Comparison of ENCODE assay signal across 25 cellular contexts in genomic region chr1:115606305-115606704, GRCh38. TPM values are rescaled to one million over a fixed set of nuclear protein-coding genes. Genes with fewer than 3 reads are reported as not detected.
A peak's percentile ranks its signal among the peaks of the same experiment; 100 is the strongest.
DNase-seq lines count a peak whose midpoint lies in the region; ATAC-seq, FAIRE-seq and TF ChIP-seq lines count a peak whose summit lies in the region.
"Had no signal": no experiment of that assay in that cellular context is flagged by ENCODE, and none has a peak within 500 bp of the region (broad histone marks: within the 10 kb centered on the region; RNA-seq: fewer than 3 reads in every experiment).

No MANE protein-coding gene starts in this region.

- H3K9me3 ChIP-seq in breast epithelium (peaks cover 0 to 4% of the 10 kb centered on the region in 2 donors), HepG2 (ENCODE audit: low read length) (no peaks in the 10 kb centered on the region)
- H3K9me3 ChIP-seq: A549, BE2C, HAP-1 had no signal

- TF ChIP-seq EP300 in HepG2 (IDR thresholded peaks at IDR 0.05; ENCODE audit: low read depth in 2 of 2, low read length in 2 of 2), result no peak
- no peak for TF ChIP-seq EP300 in HepG2 (CRISPR knock-in tag; IDR thresholded peaks at IDR 0.05; ENCODE audit: borderline replicate concordance)

- H3K36me3 ChIP-seq in breast epithelium (no peaks in the 10 kb centered on the region), bronchial epithelial cell (ENCODE audit: control insufficient read depth, insufficient read depth, low read length) (no peaks in the 10 kb centered on the region), HepG2 (replicated peaks in 1 of 2; ENCODE audit: control insufficient read depth in 1 of 2, insufficient read depth in 2 of 2, low read length in 2 of 2) (no peaks in the 10 kb centered on the region)
- H3K36me3 ChIP-seq: BE2C; BLaER1 treated with 17β-estradiol and CSF1 and Interleukin-3, amounts not matched to agents 10 nM and 100 nM; HAP-1 had no signal

- intact Hi-C loops in MCF 10A (cut with micrococcal nuclease) (no loop called here), breast epithelium (cut with DNase I; ENCODE audit: low total_unique reads) (no loop called here), HepG2 (cut with micrococcal nuclease; ENCODE audit: unreplicated experiment) (no loop called here)

- peaks cover 10% of the 10 kb centered on the region for H3K9me3 Mint-ChIP-seq in MCF 10A (ENCODE audit: unreplicated experiment)
- H3K9me3 Mint-ChIP-seq: HFFc6 had no signal

- BruUV-seq in MCF 10A (replicated peaks; lab: Mats Ljungman, UMichigan) (no TSS peak), HepG2 (replicated peaks; lab: Mats Ljungman, UMichigan) (no TSS peak)

- no peak overlapping the region for H3K27ac ChIP-seq in breast epithelium
- H3K27ac ChIP-seq in foreskin keratinocyte, result no peak overlapping the region
- H3K27ac ChIP-seq in HepG2 (ENCODE audit: extremely low read length, insufficient read depth, low read length), result no peak overlapping the region
- H3K27ac ChIP-seq: A549; BLaER1 treated with 17β-estradiol and CSF1 and Interleukin-3, amounts not matched to agents 10 nM and 100 nM had no signal

- WGBS in HepG2 (ENCODE audit: low lambda C conversion rate), result 14% methylated on average over 5 of the region's 5 CpGs

- no peak for TF ChIP-seq RAD21 in HepG2 (CRISPR knock-in tag; IDR thresholded peaks at IDR 0.05)

- no peaks in the 10 kb centered on the region for H3K27me3 Mint-ChIP-seq in MCF 10A (ENCODE audit: insufficient read depth, unreplicated experiment)
- H3K27me3 Mint-ChIP-seq: CD4-positive, alpha-beta T cell had no signal

- ATAC-seq in foreskin keratinocyte, result peak; percentile 57
- no peak for ATAC-seq in HepG2
- no peak for ATAC-seq in HG02798 (IDR thresholded peaks at IDR 0.05; ENCODE audit: poor library complexity, unreplicated experiment)
- ATAC-seq: A549 had no signal

- CTCF ChIA-PET in MCF 10A (lab: Yijun Ruan, JAX), result interaction anchor here (0.9 to 5.3 kb wide), 6 partner anchors 11 to 307 kb away, joined by 3 to 133 read pairs (median 4); no protein-coding TSS in a partner anchor
- CTCF ChIA-PET in HepG2 (lab: Yijun Ruan, JAX; ENCODE audit: low intra/inter-chr PET ratio, low total read pairs), result no interaction called here

- DNase-seq in MCF 10A (ENCODE audit: unreplicated experiment) (peak; percentile 18), breast epithelium (ENCODE audit: low spot score in 2 of 2) (no peak), bronchial epithelial cell (ENCODE audit: low read depth) (peak; percentile 73), foreskin keratinocyte (peak in 1 of 2 donors; percentile 61), HepG2 (ENCODE audit: low spot score) (no peak)
- no peak for DNase-seq in stimulated activated naive CD4-positive, alpha-beta T cell (lab: John Stamatoyannopoulos, UW)
- DNase-seq: 8988T; ACHN; AML-193; BE2C; CD4-positive, alpha-beta T cell; CD8-positive, alpha-beta memory T cell; DMS53; DMS79 treated with DMSO at 0.1 percent for 48 hours; GF-D8; GOT3; HFFc6 had no signal

- H3K4me2 ChIP-seq in HepG2 (ENCODE audit: low read depth, low read length), result no peak overlapping the region
- H3K4me2 ChIP-seq: A549; BLaER1 treated with 17β-estradiol and CSF1 and Interleukin-3, amounts not matched to agents 10 nM and 100 nM had no signal

- peaks cover 12% of the 10 kb centered on the region for H3K4me1 Mint-ChIP-seq in MCF 10A (ENCODE audit: insufficient read depth, unreplicated experiment)
- H3K4me1 Mint-ChIP-seq: CD14-positive monocyte; CD8-positive, alpha-beta memory T cell had no signal

- no peak overlapping the region for H3K27ac Mint-ChIP-seq in MCF 10A (ENCODE audit: low read depth, unreplicated experiment)
- H3K27ac Mint-ChIP-seq: CD14-positive monocyte; CD4-positive, alpha-beta T cell; CD8-positive, alpha-beta memory T cell; HFFc6 had no signal

- POLR2A ChIA-PET in MCF 10A (lab: Yijun Ruan, JAX) (interaction anchor here (0.7 kb wide), 3 partner anchors 134 to 541 kb away, joined by 3 to 6 read pairs (median 5); no protein-coding TSS in a partner anchor), HepG2 (lab: Yijun Ruan, JAX) (no interaction called here)

- no peak overlapping the region for H2AFZ ChIP-seq in HepG2 (ENCODE audit: low read length)

- TF ChIP-seq POLR2A in breast epithelium (IDR thresholded peaks at IDR 0.05) (no peak), HepG2 (IDR thresholded peaks at IDR 0.05; ENCODE audit: insufficient read depth in 1 of 2, low read depth in 2 of 2, low read length in 2 of 2) (no peak)

- in situ Hi-C loops in HepG2 (cut with HindIII; ENCODE audit: extremely low pct_ligation_motif_present, low pct_unique_long_range_greater_than_20kb), result loop anchor here (25.0 kb wide), 1 partner anchor 381 kb away; the partner anchor contains the start of gene SLC22A15

- no peaks in the 10 kb centered on the region for H3K36me3 Mint-ChIP-seq in MCF 10A (ENCODE audit: insufficient read depth, unreplicated experiment)
- H3K36me3 Mint-ChIP-seq: CD14-positive monocyte; CD8-positive, alpha-beta memory T cell had no signal

- H3K4me1 ChIP-seq in breast epithelium (no peaks in the 10 kb centered on the region), foreskin keratinocyte (no peaks in the 10 kb centered on the region), HepG2 (ENCODE audit: insufficient read depth, low read length) (no peaks in the 10 kb centered on the region)
- H3K4me1 ChIP-seq: A549; BE2C; BLaER1 treated with 17β-estradiol and CSF1 and Interleukin-3, amounts not matched to agents 10 nM and 100 nM had no signal

- H3K4me3 Mint-ChIP-seq in MCF 10A (ENCODE audit: unreplicated experiment), result no peak overlapping the region
- H3K4me3 Mint-ChIP-seq: CD14-positive monocyte; CD4-positive, alpha-beta T cell; CD8-positive, alpha-beta memory T cell; HFFc6 had no signal

- no peak overlapping the region for H3K9ac ChIP-seq in HepG2 (ENCODE audit: insufficient read depth, low read depth, low read length)
- H3K9ac ChIP-seq: BLaER1 treated with 17β-estradiol and CSF1 and Interleukin-3, amounts not matched to agents 10 nM and 100 nM had no signal

- no peak for TF ChIP-seq CTCF in MCF 10A (IDR thresholded peaks at IDR 0.05; ENCODE audit: unreplicated experiment)
- no peak for TF ChIP-seq CTCF in breast epithelium (IDR thresholded peaks at IDR 0.05)
- no peak for TF ChIP-seq CTCF in bronchial epithelial cell (IDR thresholded peaks at IDR 0.05; ENCODE audit: insufficient read depth, low read length, severe bottlenecking)
- TF ChIP-seq CTCF in foreskin keratinocyte (conservative IDR thresholded peaks at IDR 0.05), result no peak
- no peak for TF ChIP-seq CTCF in HepG2 (CRISPR knock-in tag; IDR thresholded peaks at IDR 0.05)

- FAIRE-seq in bronchial epithelial cell (lab: Jason Lieb, UNC) (no peak), HepG2 (lab: Jason Lieb, UNC) (no peak)
- FAIRE-seq: A549, D721Med, GM12892, H54 had no signal

- no peaks in the 10 kb centered on the region for H3K79me2 ChIP-seq in HepG2 (ENCODE audit: insufficient read depth, low read length)

- no peak overlapping the region for H3K4me3 ChIP-seq in breast epithelium
- no peak overlapping the region for H3K4me3 ChIP-seq in bronchial epithelial cell (ENCODE audit: low read depth, low read length)
- H3K4me3 ChIP-seq in HepG2 (replicated peaks in 1 of 3; ENCODE audit: insufficient read depth in 1 of 3, low read depth in 2 of 3, low read length in 3 of 3), result no peak overlapping the region
- H3K4me3 ChIP-seq: A549; BLaER1 treated with 17β-estradiol and CSF1 and Interleukin-3, amounts not matched to agents 10 nM and 100 nM; HAP-1 had no signal

- no peaks in the 10 kb centered on the region for H4K20me1 ChIP-seq in HepG2 (ENCODE audit: insufficient read depth, low read length)
- H4K20me1 ChIP-seq: BLaER1 treated with 17β-estradiol and CSF1 and Interleukin-3, amounts not matched to agents 10 nM and 100 nM had no signal

- no peaks in the 10 kb centered on the region for H3K27me3 ChIP-seq in breast epithelium
- no peaks in the 10 kb centered on the region for H3K27me3 ChIP-seq in bronchial epithelial cell (ENCODE audit: control insufficient read depth, insufficient read depth, low read length)
- H3K27me3 ChIP-seq in foreskin keratinocyte, result no peaks in the 10 kb centered on the region
- no peaks in the 10 kb centered on the region for H3K27me3 ChIP-seq in HepG2 (ENCODE audit: control insufficient read depth in 1 of 2, insufficient read depth in 2 of 2, low read length in 2 of 2)
- H3K27me3 ChIP-seq: BE2C; BLaER1 treated with 17β-estradiol and CSF1 and Interleukin-3, amounts not matched to agents 10 nM and 100 nM had no signal

TF ChIP-seq in HepG2, 621 proteins besides CTCF, POLR2A, EP300 and RAD21:
- TF ChIP-seq MYC (CRISPR knock-in tag; IDR thresholded peaks at IDR 0.05; ENCODE audit: borderline replicate concordance) (no peak), ZNF570 (CRISPR knock-in tag; IDR thresholded peaks at IDR 0.05; ENCODE audit: borderline replicate concordance) (no peak), ERF (CRISPR knock-in tag; IDR thresholded peaks at IDR 0.05) (no peak), HMG20B (CRISPR knock-in tag; conservative IDR thresholded peaks at IDR 0.05) (no peak), ZFP1 (CRISPR knock-in tag; IDR thresholded peaks at IDR 0.05) (no peak)

RNA-seq across cellular contexts. Expression of gene VANGL1, which starts 35.5 kb away (rescaled TPM):
- total RNA-seq in MCF 10A (2022), result 10.5 and 16.4 TPM in 2 replicates
- 1 to 10 TPM; 6.6 to 7.5 (median 7.5) TPM for total RNA-seq in breast epithelium
- 10.5 and 15.3 TPM in 2 replicates for total RNA-seq in bronchial epithelial cell
- 29.6 and 30.0 TPM in 2 replicates for total RNA-seq in foreskin keratinocyte
- polyA plus RNA-seq in foreskin keratinocyte, result 6.3 and 7.7 TPM in 2 replicates
- total RNA-seq in HepG2 (2016; rRNA removed; fragmentation: Illumina TruSeq; extraction: Trizol), result 5.9 and 9.4 TPM in 2 replicates
- total RNA-seq in HepG2 (2016; cell fraction: cytosol; rRNA removed; fragmentation: Illumina TruSeq; extraction: Trizol; ENCODE audit: low read depth), result 3.4 and 3.7 TPM in 2 replicates
- total RNA-seq in HepG2 (2016; cell fraction: insoluble cytoplasmic fraction; rRNA removed; fragmentation: Illumina TruSeq; extraction: Trizol), result 5.7 and 8.5 TPM in 2 replicates
- total RNA-seq in HepG2 (2016; cell fraction: membrane; rRNA removed; fragmentation: Illumina TruSeq; extraction: Trizol), result 5.7 and 6.0 TPM in 2 replicates
- 10.0 and 12.8 TPM in 2 replicates for total RNA-seq in HepG2 (2016; cell fraction: nucleus; rRNA removed; fragmentation: Illumina TruSeq; extraction: Trizol)
- 5.3 TPM in 2 replicates for polyA plus RNA-seq in HepG2 (2011; rRNA removed)
- polyA plus RNA-seq in HepG2 (2011; cell fraction: cytosol; rRNA removed), result 5.1 and 5.3 TPM in 2 replicates
- 4.1 and 5.0 TPM in 2 replicates for polyA plus RNA-seq in HepG2 (2011; cell fraction: nucleus; rRNA removed)
- polyA plus RNA-seq in HepG2 (2012), result 3.7 and 4.2 TPM in 2 replicates
- polyA plus RNA-seq in HepG2 (2016; cell fraction: cytosol; fragmentation: Illumina TruSeq; extraction: Trizol; ENCODE audit: low read depth), result 1.4 and 1.6 TPM in 2 replicates
- 4.2 and 5.8 TPM in 2 replicates for polyA plus RNA-seq in HepG2 (2016; cell fraction: insoluble cytoplasmic fraction; fragmentation: Illumina TruSeq; extraction: Trizol; ENCODE audit: low read depth)
- polyA plus RNA-seq in HepG2 (2016; cell fraction: membrane; fragmentation: Illumina TruSeq; extraction: Trizol; ENCODE audit: low read depth), result 2.6 and 2.7 TPM in 2 replicates
- 10.3 and 10.4 TPM in 2 replicates for polyA plus RNA-seq in HepG2 (2016; cell fraction: nucleus; fragmentation: Illumina TruSeq; extraction: Trizol; ENCODE audit: insufficient read depth, low read depth)
- polyA minus RNA-seq in HepG2 (2011; rRNA and poly(A)+ RNA removed; ENCODE audit: low replicate concordance), result 14.7 and 37.5 TPM in 2 replicates
- 4.2 and 5.7 TPM in 2 replicates for polyA minus RNA-seq in HepG2 (2011; cell fraction: cytosol; rRNA and poly(A)+ RNA removed)
- 5.3 and 7.2 TPM in 2 replicates for polyA minus RNA-seq in HepG2 (2011; cell fraction: nucleus; rRNA and poly(A)+ RNA removed)

Comparison
In these comparisons a context has a peak if more than half of its experiments do, and no peak if none do; other contexts are left out.
1. DNase-seq: peak in MCF 10A (single experiment) and bronchial epithelial cell (single experiment); none in breast epithelium (0 of 2), stimulated activated naive CD4-positive, alpha-beta T cell (0 of 6) and HepG2 (single experiment).